Comparison of ENCODE assay signal across 16 cellular contexts in genomic region chr12:104426926-104427546, GRCh38. TPM values are rescaled to one million over a fixed set of nuclear protein-coding genes. Genes with fewer than 3 reads are reported as not detected.
DNase-seq lines count a peak whose midpoint lies in the region; ATAC-seq and TF ChIP-seq lines count a peak whose summit lies in the region.
"Had no signal": no experiment of that assay in that cellular context is flagged by ENCODE, and none has a peak within 500 bp of the region (broad histone marks: within the 10 kb centered on the region; RNA-seq: fewer than 3 reads in every experiment).

No MANE protein-coding gene starts in this region.

- no peak for DNase-seq in activated T-cell treated with anti-CD3 and anti-CD28 coated beads, Interleukin-2, amount 50 U/mL, for 72 hours
- no peak for DNase-seq in activated T-cell treated with anti-CD3 and anti-CD28 coated beads, Interleukin-2, amount 50 U/mL, for 48 hours
- DNase-seq in fibroblast of peridontal ligament (ENCODE audit: extremely low read depth) = peak; percentile 3
- no peak for DNase-seq in testis
- no peak for DNase-seq in activated CD8-positive, alpha-beta memory T cell treated with anti-CD3 and anti-CD28 coated beads for 24 hours
- DNase-seq in DMS153 (lab: John Stamatoyannopoulos, UW) = no peak
- no peak for DNase-seq in dermis blood vessel endothelial cell
- DNase-seq: hypothalamus, MM.1S, NCI-H226, right cardiac atrium, Right ventricle myocardium superior had no signal

- peaks cover 0 to 6% of the 10 kb centered on the region in 2 donors for H3K36me3 Mint-ChIP-seq in activated T-cell treated with anti-CD3 and anti-CD28 coated beads, Interleukin-2, amount 50 U/mL, for 72 hours (ENCODE audit: insufficient read depth in 2 of 2)

- H3K27ac Mint-ChIP-seq in activated T-cell treated with anti-CD3 and anti-CD28 coated beads, Interleukin-2, amount 50 U/mL, for 72 hours = no peak overlapping the region
- H3K27ac Mint-ChIP-seq: B cell, WTC11 had no signal

- H3K9me3 ChIP-seq in testis = no peaks in the 10 kb centered on the region

- peaks cover 3 to 11% of the 10 kb centered on the region in 2 donors for H3K9me3 Mint-ChIP-seq in activated T-cell treated with anti-CD3 and anti-CD28 coated beads, Interleukin-2, amount 50 U/mL, for 72 hours

- 80 to 86% methylated on average over 4 of the region's 4 CpGs for WGBS in testis, 2 donors

- H3K27me3 Mint-ChIP-seq in activated T-cell treated with anti-CD3 and anti-CD28 coated beads, Interleukin-2, amount 50 U/mL, for 72 hours (ENCODE audit: low read depth) = no peaks in the 10 kb centered on the region
- H3K27me3 Mint-ChIP-seq: B cell had no signal

- no peak overlapping the region for H3K27ac ChIP-seq in testis

- intact Hi-C loops in testis (cut with DNase I; ENCODE audit: low total_unique reads) = no loop called here

- no peaks in the 10 kb centered on the region for H3K27me3 ChIP-seq in testis

- TF ChIP-seq CTCF in testis (IDR thresholded peaks at IDR 0.05) = no peak

- H3K4me1 Mint-ChIP-seq in activated T-cell treated with anti-CD3 and anti-CD28 coated beads, Interleukin-2, amount 50 U/mL, for 72 hours (ENCODE audit: low read depth) = peaks cover 34% of the 10 kb centered on the region

- H3K4me3 ChIP-seq in testis = no peak overlapping the region

- no peaks in the 10 kb centered on the region for H3K4me1 ChIP-seq in testis

- no peak overlapping the region for H3K4me3 Mint-ChIP-seq in activated T-cell treated with anti-CD3 and anti-CD28 coated beads, Interleukin-2, amount 50 U/mL, for 72 hours
- H3K4me3 Mint-ChIP-seq: B cell, WTC11 had no signal

- no peak for TF ChIP-seq POLR2A in testis (IDR thresholded peaks at IDR 0.05)

- ATAC-seq in activated T-cell treated with anti-CD3 and anti-CD28 coated beads, Interleukin-2, amount 50 U/mL, for 72 hours (replicated peaks in 1 of 2) = peak; percentile 50 to 55
- peak; percentile 65; the same call in 2 of the 3 replicates for ATAC-seq in SK-N-SH treated with all-trans-retinoic acid at 6 μM for 48 hours
- ATAC-seq: HCT116, right cardiac atrium, WTC11 had no signal

- no peaks in the 10 kb centered on the region for H3K36me3 ChIP-seq in testis (ENCODE audit: low read depth, missing control alignments)

TF ChIP-seq in SK-N-SH treated with all-trans-retinoic acid at 6 μM for 48 hours, 23 proteins besides CTCF, POLR2A, EP300 and RAD21:
- TF ChIP-seq ZFP30 (CRISPR knock-in tag; IDR thresholded peaks at IDR 0.05) (no peak), TSHZ2 (CRISPR knock-in tag; IDR thresholded peaks at IDR 0.05) (no peak), CSRNP3 (CRISPR knock-in tag; IDR thresholded peaks at IDR 0.05) (no peak), ESRRG (CRISPR knock-in tag; IDR thresholded peaks at IDR 0.05) (no peak), ZFP3 (CRISPR knock-in tag; IDR thresholded peaks at IDR 0.05) (no peak), ZNF70 (CRISPR knock-in tag; IDR thresholded peaks at IDR 0.05) (no peak), ARNTL (CRISPR knock-in tag; IDR thresholded peaks at IDR 0.05; ENCODE audit: borderline replicate concordance, low read depth) (no peak), PPARA (CRISPR knock-in tag; IDR thresholded peaks at IDR 0.05; ENCODE audit: borderline replicate concordance) (no peak), CSDC2 (CRISPR knock-in tag; IDR thresholded peaks at IDR 0.05) (no peak), ZNF8 (CRISPR knock-in tag; IDR thresholded peaks at IDR 0.05) (no peak), TOX (CRISPR knock-in tag; IDR thresholded peaks at IDR 0.05; ENCODE audit: borderline replicate concordance) (no peak), CREB5 (CRISPR knock-in tag; IDR thresholded peaks at IDR 0.05; ENCODE audit: low read depth) (no peak), GLIS3 (CRISPR knock-in tag; IDR thresholded peaks at IDR 0.05) (no peak), RARB (CRISPR knock-in tag; IDR thresholded peaks at IDR 0.05) (no peak), SNAI2 (CRISPR knock-in tag; IDR thresholded peaks at IDR 0.05) (no peak), ZC3H10 (CRISPR knock-in tag; IDR thresholded peaks at IDR 0.05) (no peak)

RNA-seq across cellular contexts. Expression of gene CHST11, which starts 29.7 kb away (rescaled TPM):
- 10 to 100 TPM; 47.2 to 57.7 TPM for total RNA-seq in activated T-cell treated with anti-CD3 and anti-CD28 coated beads, Interleukin-2, amount 50 U/mL, for 72 hours
- 10 to 100 TPM; 23.9 to 36.9 TPM for total RNA-seq in testis
- polyA plus RNA-seq in testis (ENCODE audit: insufficient read depth, low read depth, low replicate concordance) = 5.1 TPM
- total RNA-seq in dermis blood vessel endothelial cell = 7.6 and 10.0 TPM in 2 replicates
